In genomic region chr13:34258646-34259386, GRCh38 we compare ENCODE assay signal across 16 cellular contexts.
"Had no signal": no experiment of that assay in that cellular context is flagged by ENCODE, and none has a peak within 500 bp of the region (broad histone marks: within the 10 kb centered on the region; RNA-seq: fewer than 3 reads in every experiment).

No MANE protein-coding gene starts in this region.

- H3K4me3 Mint-ChIP-seq: activated naive CD8-positive, alpha-beta T cell; natural killer cell had no signal

- DNase-seq: activated CD4-positive, alpha-beta T cell treated with anti-CD3 and anti-CD28 coated beads, Interleukin-2, amount 50 U/mL, for 48 hours; activated CD4-positive, CD25-positive, alpha-beta regulatory T cell treated with anti-CD3 and anti-CD28 coated beads, Interleukin-2, amount 50 U/mL, for 72 hours; activated gamma-delta T cell; activated T-cell treated with anti-CD3 and anti-CD28 coated beads, Interleukin-2, amount 50 U/mL, for 48 hours; anterior cingulate cortex; effector CD4-positive, alpha-beta T cell; lower lobe of right lung; natural killer cell; right cardiac atrium; stimulated activated CD4-positive, alpha-beta T cell treated with anti-CD3 and anti-CD28 coated beads, Interleukin-12 subunit alpha, Interleukin-12 subunit beta, amount 100 ng/mL, for 4 hours; stimulated activated naive CD4-positive, alpha-beta T cell; T-helper 9 cell; transverse colon had no signal

- H3K4me1 ChIP-seq: lower lobe of right lung, transverse colon had no signal

- H3K27ac Mint-ChIP-seq: activated naive CD8-positive, alpha-beta T cell; natural killer cell; progenitor cell of endocrine pancreas had no signal

- H3K27ac ChIP-seq: hepatocyte, lower lobe of right lung, transverse colon had no signal

- H3K27me3 ChIP-seq: hepatocyte, transverse colon had no signal

- H3K36me3 Mint-ChIP-seq: activated naive CD8-positive, alpha-beta T cell; natural killer cell had no signal

- H3K27me3 Mint-ChIP-seq: activated naive CD8-positive, alpha-beta T cell; progenitor cell of endocrine pancreas had no signal

- ATAC-seq: natural killer cell had no signal
